Comparison of ENCODE assay signal across 8 cellular contexts in the genomic region with DNA sequence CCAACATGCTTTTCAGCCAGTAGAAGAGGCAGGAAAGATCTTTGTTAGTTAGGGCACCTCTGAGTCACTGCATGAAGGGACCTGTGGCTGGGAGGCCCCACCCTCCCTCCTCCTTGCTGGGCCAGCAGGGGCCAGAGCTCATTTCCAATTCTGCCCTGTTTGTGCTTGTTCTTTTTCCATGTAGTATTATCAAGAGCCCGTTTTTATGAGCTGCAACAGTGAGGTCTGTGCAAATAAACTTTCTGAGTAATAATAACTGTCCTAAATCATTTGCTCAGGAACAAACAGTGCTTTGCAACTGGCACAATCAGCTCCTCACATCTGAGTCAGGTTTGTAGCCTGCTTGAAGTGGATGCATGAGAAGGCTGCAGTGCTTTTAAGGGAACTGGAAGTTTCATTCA.
DNase-seq lines count a peak whose midpoint lies in the region; ATAC-seq and TF ChIP-seq lines count a peak whose summit lies in the region.

No MANE protein-coding gene starts in this region.

- H3K36me3 Mint-ChIP-seq in stimulated activated effector memory CD8-positive, alpha-beta T cell treated with anti-CD3 and anti-CD28 coated beads, Interleukin-12 subunit alpha, Interleukin-12 subunit beta, amount 100 ng/mL, for 72 hours = no peaks in the 10 kb centered on the region
- H3K36me3 Mint-ChIP-seq in osteocyte (ENCODE audit: unreplicated experiment) = no peaks in the 10 kb centered on the region

- ATAC-seq in stimulated activated effector memory CD8-positive, alpha-beta T cell treated with anti-CD3 and anti-CD28 coated beads, Interleukin-12 subunit alpha, Interleukin-12 subunit beta, amount 100 ng/mL, for 72 hours = peak; percentile 99
- ATAC-seq in HG03457 (IDR thresholded peaks at IDR 0.05; ENCODE audit: unreplicated experiment) = no peak

- DNase-seq in 8988T (peak; percentile 24), LoVo (ENCODE audit: low spot score) (peak; percentile 82), activated T-cell treated with anti-CD3 and anti-CD28 coated beads for 1 hour (ENCODE audit: low read depth) (peak; percentile 36), hepatic stellate cell (ENCODE audit: low spot score) (peak; percentile 21), SKM-1 treated with dmso at 0.1 percent for 144 hours (lab: John Stamatoyannopoulos, UW; ENCODE audit: unreplicated experiment) (no peak), osteocyte (ENCODE audit: extremely low spot score, unreplicated experiment) (no peak)
- DNase-seq in stimulated activated effector memory CD8-positive, alpha-beta T cell treated with anti-CD3 and anti-CD28 coated beads, Interleukin-12 subunit alpha, Interleukin-12 subunit beta, amount 100 ng/mL, for 72 hours (ENCODE audit: low spot score in 2 of 2) = peak; percentile 23 to 57

- no peaks in the 10 kb centered on the region for H3K9me3 Mint-ChIP-seq in stimulated activated effector memory CD8-positive, alpha-beta T cell treated with anti-CD3 and anti-CD28 coated beads, Interleukin-12 subunit alpha, Interleukin-12 subunit beta, amount 100 ng/mL, for 72 hours
- H3K9me3 Mint-ChIP-seq in osteocyte (ENCODE audit: unreplicated experiment) = no peaks in the 10 kb centered on the region

- no peak for TF ChIP-seq CTCF in osteocyte (IDR thresholded peaks at IDR 0.05)

- H3K4me3 Mint-ChIP-seq in stimulated activated effector memory CD8-positive, alpha-beta T cell treated with anti-CD3 and anti-CD28 coated beads, Interleukin-12 subunit alpha, Interleukin-12 subunit beta, amount 100 ng/mL, for 72 hours = peak overlapping the region; percentile 11
- H3K4me3 Mint-ChIP-seq in osteocyte (ENCODE audit: unreplicated experiment) = no peak overlapping the region

- H3K4me1 Mint-ChIP-seq in stimulated activated effector memory CD8-positive, alpha-beta T cell treated with anti-CD3 and anti-CD28 coated beads, Interleukin-12 subunit alpha, Interleukin-12 subunit beta, amount 100 ng/mL, for 72 hours = peaks cover 48% of the 10 kb centered on the region
- H3K4me1 Mint-ChIP-seq in osteocyte (ENCODE audit: unreplicated experiment) = peaks cover 19% of the 10 kb centered on the region

- no peaks in the 10 kb centered on the region for H3K27me3 Mint-ChIP-seq in osteocyte (ENCODE audit: unreplicated experiment)

- peak overlapping the region; percentile 58 for H3K27ac Mint-ChIP-seq in stimulated activated effector memory CD8-positive, alpha-beta T cell treated with anti-CD3 and anti-CD28 coated beads, Interleukin-12 subunit alpha, Interleukin-12 subunit beta, amount 100 ng/mL, for 72 hours
- H3K27ac Mint-ChIP-seq in osteocyte (ENCODE audit: unreplicated experiment) = no peak overlapping the region

Comparison
In these comparisons a context has a peak if more than half of its experiments do, and no peak if none do; other contexts are left out.
1. DNase-seq: peak in 8988T (single experiment), LoVo (single experiment), activated T-cell treated with anti-CD3 and anti-CD28 coated beads for 1 hour (single experiment), hepatic stellate cell (single experiment) and stimulated activated effector memory CD8-positive, alpha-beta T cell treated with anti-CD3 and anti-CD28 coated beads, Interleukin-12 subunit alpha, Interleukin-12 subunit beta, amount 100 ng/mL, for 72 hours (2 of 2); none in SKM-1 treated with dmso at 0.1 percent for 144 hours (single experiment) and osteocyte (single experiment).